In the genomic region with DNA sequence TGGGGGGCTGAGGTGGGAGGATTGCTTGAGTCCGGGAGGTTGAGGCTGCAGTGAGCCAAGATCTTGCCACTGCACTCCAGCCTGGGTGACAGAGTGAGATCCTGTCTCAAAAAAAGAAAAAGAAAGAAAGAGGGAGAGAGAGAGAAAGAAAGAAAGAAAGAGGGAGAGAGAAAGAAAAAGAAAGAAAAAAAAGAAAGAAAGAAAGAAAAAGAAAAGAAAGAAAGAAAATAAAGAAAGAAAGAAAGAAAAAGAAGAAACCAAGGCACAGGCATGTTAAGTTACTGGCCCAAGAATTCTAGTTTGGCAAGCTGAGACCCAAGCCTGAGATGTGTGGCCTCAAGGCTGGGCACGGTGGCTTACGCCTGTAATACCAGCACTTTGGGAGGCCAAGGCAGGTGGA, we compare ENCODE assay signal across 8 cellular contexts. TPM values are rescaled to one million over a fixed set of nuclear protein-coding genes. Genes with fewer than 3 reads are reported as not detected.
"Had no signal": no experiment of that assay in that cellular context is flagged by ENCODE, and none has a peak within 500 bp of the region (broad histone marks: within the 10 kb centered on the region; RNA-seq: fewer than 3 reads in every experiment).

No MANE protein-coding gene starts in this region.

RNA-seq across cellular contexts. Expression of gene BMP8B, which starts 34.8 kb away (rescaled TPM):
- total RNA-seq: fibroblast of lung, glomerular endothelial cell, mammary epithelial cell had no signal
- polyA plus RNA-seq: endothelial cell of umbilical vein had no signal

RNA-seq across cellular contexts. Expression of gene OXCT2, which starts 52.3 kb away (rescaled TPM):
- total RNA-seq: chondrocyte, left lobe of liver had no signal
- polyA plus RNA-seq: keratinocyte; naive thymus-derived CD4-positive, alpha-beta T cell had no signal
